In the genomic region with DNA sequence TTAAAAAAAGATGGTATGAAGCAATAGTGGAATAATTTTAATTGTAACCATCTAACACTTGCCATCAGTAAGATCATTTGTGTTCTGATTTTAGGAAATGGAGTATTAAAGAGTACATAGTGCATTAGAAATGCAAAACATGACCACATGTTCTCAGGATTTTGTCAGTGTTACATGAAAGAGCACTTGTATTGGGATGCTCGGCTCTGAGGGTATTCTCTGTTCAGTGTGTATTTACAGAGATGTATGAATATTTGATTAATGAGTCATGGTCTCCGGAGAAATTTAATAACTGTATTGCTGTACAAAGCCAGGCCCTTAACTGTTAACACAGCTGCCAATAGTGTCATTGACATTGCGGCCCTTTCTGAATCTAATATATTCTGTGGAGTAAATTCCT, we compare ENCODE assay signal across 23 cellular contexts.
DNase-seq lines count a peak whose midpoint lies in the region; ATAC-seq and TF ChIP-seq lines count a peak whose summit lies in the region.
"Had no signal": no experiment of that assay in that cellular context is flagged by ENCODE, and none has a peak within 500 bp of the region (broad histone marks: within the 10 kb centered on the region; RNA-seq: fewer than 3 reads in every experiment).

No MANE protein-coding gene starts in this region.

- no peak overlapping the region for H3K4me3 ChIP-seq in GM23248
- no peak overlapping the region for H3K4me3 ChIP-seq in retinal pigment epithelial cell (ENCODE audit: low read length)
- H3K4me3 ChIP-seq in HAP-1: no peak overlapping the region
- H3K4me3 ChIP-seq: cardiac muscle cell, lower lobe of right lung, SJCRH30, spleen, suprapubic skin had no signal

- no peaks in the 10 kb centered on the region for H3K27me3 Mint-ChIP-seq in activated T-helper 17 cell treated with anti-CD3 and anti-CD28 coated beads, Interleukin-2, amount 50 U/mL, for 72 hours
- H3K27me3 Mint-ChIP-seq in activated T-cell treated with anti-CD3 and anti-CD28 coated beads, Interleukin-2, amount 50 U/mL, for 72 hours (ENCODE audit: low read depth): peaks cover 5% of the 10 kb centered on the region

- 18 to 19% methylated on average over 3 of the region's 3 CpGs for WGBS in GM23248 (ENCODE audit: low coverage in 1 of 2, low lambda C conversion rate in 2 of 2, missing lambda C conversion rate in 2 of 2), 2 experiments

- no peak for TF ChIP-seq CTCF in retinal pigment epithelial cell (conservative IDR thresholded peaks at IDR 0.05; ENCODE audit: low read depth, low read length)

- no peak overlapping the region for H3K27ac Mint-ChIP-seq in activated T-helper 17 cell treated with anti-CD3 and anti-CD28 coated beads, Interleukin-2, amount 50 U/mL, for 72 hours
- H3K27ac Mint-ChIP-seq in activated T-cell treated with anti-CD3 and anti-CD28 coated beads, Interleukin-2, amount 50 U/mL, for 72 hours: no peak overlapping the region
- H3K27ac Mint-ChIP-seq: activated naive CD8-positive, alpha-beta T cell treated with anti-CD3 and anti-CD28 coated beads, Interleukin-2, amount 50 U/mL, for 24 hours; HFFc6; T-helper 2 cell treated with Interferon-gamma antibody and Interleukin-4, amounts not matched to agents 5 μg/mL and 100 μg/mL, for 36 hours had no signal

- H3K27ac ChIP-seq in GM23248: no peak overlapping the region
- H3K27ac ChIP-seq: cardiac muscle cell, lower lobe of right lung, parathyroid adenoma, SJCRH30, spleen, suprapubic skin had no signal

- H3K36me3 Mint-ChIP-seq in activated T-helper 17 cell treated with anti-CD3 and anti-CD28 coated beads, Interleukin-2, amount 50 U/mL, for 72 hours (ENCODE audit: low read depth): no peaks in the 10 kb centered on the region
- H3K36me3 Mint-ChIP-seq in activated T-cell treated with anti-CD3 and anti-CD28 coated beads, Interleukin-2, amount 50 U/mL, for 72 hours (ENCODE audit: insufficient read depth in 2 of 2): no peaks in the 10 kb centered on the region
- H3K36me3 Mint-ChIP-seq: naive thymus-derived CD4-positive, alpha-beta T cell had no signal

- no peak overlapping the region for H3K4me2 ChIP-seq in GM23248 (ENCODE audit: unreplicated experiment)

- no peaks in the 10 kb centered on the region for H4K20me1 ChIP-seq in GM23248 (ENCODE audit: insufficient read depth)

- no peaks in the 10 kb centered on the region for H3K79me2 ChIP-seq in GM23248 (ENCODE audit: insufficient read depth)
- H3K79me2 ChIP-seq: parathyroid adenoma had no signal

- no peaks in the 10 kb centered on the region for H3F3A ChIP-seq in GM23248 (ENCODE audit: insufficient read depth)

- H3K4me1 Mint-ChIP-seq in activated T-helper 17 cell treated with anti-CD3 and anti-CD28 coated beads, Interleukin-2, amount 50 U/mL, for 72 hours: no peaks in the 10 kb centered on the region
- H3K4me1 Mint-ChIP-seq in activated T-cell treated with anti-CD3 and anti-CD28 coated beads, Interleukin-2, amount 50 U/mL, for 72 hours (ENCODE audit: low read depth): no peaks in the 10 kb centered on the region
- H3K4me1 Mint-ChIP-seq: activated naive CD8-positive, alpha-beta T cell treated with anti-CD3 and anti-CD28 coated beads, Interleukin-2, amount 50 U/mL, for 24 hours had no signal

- no peaks in the 10 kb centered on the region for H3K27me3 ChIP-seq in GM23248 (replicated peaks; ENCODE audit: insufficient read depth)
- no peaks in the 10 kb centered on the region for H3K27me3 ChIP-seq in HAP-1 (ENCODE audit: low read depth)
- H3K27me3 ChIP-seq: SJCRH30 had no signal

- in situ Hi-C loops in GM23248 (cut with MboI) (no loop called here), HAP-1 (cut with MboI; ENCODE audit: low sequenced_read_pairs) (no loop called here)

- H3K36me3 ChIP-seq in GM23248 (ENCODE audit: low read depth) (no peaks in the 10 kb centered on the region), HAP-1 (replicated peaks) (no peaks in the 10 kb centered on the region)
- H3K36me3 ChIP-seq: cardiac muscle cell, lower lobe of right lung, SJCRH30, spleen, suprapubic skin had no signal

- H3K9me2 ChIP-seq in GM23248 (ENCODE audit: insufficient read depth): no peaks in the 10 kb centered on the region

- H3K9me3 ChIP-seq in GM23248 (ENCODE audit: low read depth): no peaks in the 10 kb centered on the region
- no peaks in the 10 kb centered on the region for H3K9me3 ChIP-seq in HAP-1
- H3K9me3 ChIP-seq: SJCRH30 had no signal

- H3K4me1 ChIP-seq in GM23248 (ENCODE audit: insufficient read depth): no peaks in the 10 kb centered on the region
- H3K4me1 ChIP-seq in HAP-1: peaks cover 28% of the 10 kb centered on the region
- H3K4me1 ChIP-seq: lower lobe of right lung, parathyroid adenoma, SJCRH30, spleen, suprapubic skin had no signal

- no peak overlapping the region for H3K9ac ChIP-seq in GM23248
- H3K9ac ChIP-seq: parathyroid adenoma had no signal

- no peaks in the 10 kb centered on the region for H3K9me3 Mint-ChIP-seq in activated T-helper 17 cell treated with anti-CD3 and anti-CD28 coated beads, Interleukin-2, amount 50 U/mL, for 72 hours
- no peaks in the 10 kb centered on the region for H3K9me3 Mint-ChIP-seq in activated T-cell treated with anti-CD3 and anti-CD28 coated beads, Interleukin-2, amount 50 U/mL, for 72 hours
- H3K9me3 Mint-ChIP-seq: activated naive CD8-positive, alpha-beta T cell treated with anti-CD3 and anti-CD28 coated beads, Interleukin-2, amount 50 U/mL, for 24 hours; T-helper 2 cell treated with Interferon-gamma antibody and Interleukin-4, amounts not matched to agents 5 μg/mL and 100 μg/mL, for 36 hours had no signal

- DNase-seq in GM23248 (peak; percentile 3), NCI-H526 treated with DMSO at 0.1 percent for 48 hours (lab: John Stamatoyannopoulos, UW) (peak; percentile 35), fibroblast of gingiva (ENCODE audit: low read depth) (peak; percentile 31), retinal pigment epithelial cell (ENCODE audit: low read depth) (peak; percentile 4), HAP-1 (ENCODE audit: low spot score in 2 of 2) (no peak)
- no peak for DNase-seq in activated T-cell treated with anti-CD3 and anti-CD28 coated beads, Interleukin-2, amount 50 U/mL, for 72 hours
- DNase-seq: activated naive CD8-positive, alpha-beta T cell treated with anti-CD3 and anti-CD28 coated beads, Interleukin-2, amount 50 U/mL, for 24 hours; erythroblast; HFFc6; lower lobe of right lung; naive thymus-derived CD4-positive, alpha-beta T cell; NCI-H187 treated with DMSO at 0.1 percent for 48 hours; NCI-H510A; OCI-M1; spleen; stimulated activated CD8-positive, alpha-beta memory T cell treated with anti-CD3 and anti-CD28 coated beads, Interleukin-4, amount 100 ng/mL, for 48 hours had no signal

- H2AFZ ChIP-seq in GM23248: no peak overlapping the region
- H2AFZ ChIP-seq: parathyroid adenoma had no signal

- no peak for ATAC-seq in activated T-helper 17 cell treated with anti-CD3 and anti-CD28 coated beads, Interleukin-2, amount 50 U/mL, for 72 hours (replicated peaks)
- ATAC-seq in HG02678 (IDR thresholded peaks at IDR 0.05; ENCODE audit: unreplicated experiment): no peak
- ATAC-seq in activated T-cell treated with anti-CD3 and anti-CD28 coated beads, Interleukin-2, amount 50 U/mL, for 72 hours (replicated peaks in 1 of 2): no peak
- ATAC-seq: activated naive CD8-positive, alpha-beta T cell treated with anti-CD3 and anti-CD28 coated beads, Interleukin-2, amount 50 U/mL, for 24 hours; lower lobe of right lung; naive thymus-derived CD4-positive, alpha-beta T cell had no signal

- no peak overlapping the region for H3K4me3 Mint-ChIP-seq in activated T-helper 17 cell treated with anti-CD3 and anti-CD28 coated beads, Interleukin-2, amount 50 U/mL, for 72 hours
- H3K4me3 Mint-ChIP-seq in activated T-cell treated with anti-CD3 and anti-CD28 coated beads, Interleukin-2, amount 50 U/mL, for 72 hours: no peak overlapping the region
- H3K4me3 Mint-ChIP-seq: activated naive CD8-positive, alpha-beta T cell treated with anti-CD3 and anti-CD28 coated beads, Interleukin-2, amount 50 U/mL, for 24 hours; HFFc6; naive thymus-derived CD4-positive, alpha-beta T cell; T-helper 2 cell treated with Interferon-gamma antibody and Interleukin-4, amounts not matched to agents 5 μg/mL and 100 μg/mL, for 36 hours had no signal

Comparison
In these comparisons a context has a peak if more than half of its experiments do, and no peak if none do; other contexts are left out.
1. DNase-seq: peak in GM23248 (single experiment), NCI-H526 treated with DMSO at 0.1 percent for 48 hours (single experiment), fibroblast of gingiva (single experiment) and retinal pigment epithelial cell (single experiment); none in HAP-1 (0 of 2) and activated T-cell treated with anti-CD3 and anti-CD28 coated beads, Interleukin-2, amount 50 U/mL, for 72 hours (0 of 2).